In the genomic region with DNA sequence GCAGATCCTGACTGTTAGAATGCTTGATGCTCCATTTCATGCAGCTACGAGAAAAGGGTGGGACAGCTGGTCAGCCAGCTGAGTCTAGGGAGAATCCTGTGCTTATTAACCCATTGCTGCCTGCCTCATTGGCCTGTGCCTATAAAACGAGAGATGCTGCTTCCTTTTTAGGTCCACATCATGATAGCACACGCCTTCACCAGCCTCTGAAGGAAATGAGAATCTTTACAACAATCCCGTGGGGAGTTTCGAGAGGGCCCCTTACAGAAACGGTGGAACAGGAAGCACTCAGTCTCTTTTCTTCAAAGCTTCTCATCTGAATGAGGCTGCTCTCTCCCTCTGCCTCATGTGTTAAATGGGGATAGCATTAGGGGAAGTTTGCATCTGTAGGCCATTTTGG, we compare ENCODE assay signal across 17 cellular contexts.
DNase-seq lines count a peak whose midpoint lies in the region; ATAC-seq and TF ChIP-seq lines count a peak whose summit lies in the region.
"Had no signal": no experiment of that assay in that cellular context is flagged by ENCODE, and none has a peak within 500 bp of the region (broad histone marks: within the 10 kb centered on the region; RNA-seq: fewer than 3 reads in every experiment).

No MANE protein-coding gene starts in this region.

- no peaks in the 10 kb centered on the region for H3K27me3 ChIP-seq in aorta (ENCODE audit: control insufficient read depth in 1 of 2, insufficient read depth in 2 of 2, low read length in 1 of 2)
- H3K27me3 ChIP-seq: dorsolateral prefrontal cortex, testis had no signal

- WGBS in aorta, 2 donors = 74 to 77% methylated on average over 6 of the region's 6 CpGs

- H3K4me3 ChIP-seq in aorta (ENCODE audit: low read length in 2 of 2) = no peak overlapping the region
- H3K4me3 ChIP-seq: dorsolateral prefrontal cortex, testis had no signal

- H3K27me3 Mint-ChIP-seq in type B pancreatic cell = no peaks in the 10 kb centered on the region

- intact Hi-C loops in aorta (cut with DNase I) = no loop called here

- no peak overlapping the region for H3K27ac ChIP-seq in aorta (ENCODE audit: low read depth in 1 of 2, low read length in 2 of 2)
- H3K27ac ChIP-seq: dorsolateral prefrontal cortex, RWPE1, testis had no signal

- peaks cover 18% of the 10 kb centered on the region for H3K9me3 Mint-ChIP-seq in type B pancreatic cell

- H3K4me1 Mint-ChIP-seq in type B pancreatic cell (ENCODE audit: unreplicated experiment) = peaks cover 50% of the 10 kb centered on the region

- DNase-seq in NCI-H82 (lab: John Stamatoyannopoulos, UW) (peak; percentile 21), NCI-H82 treated with DMSO at 0.1 percent for 48 hours (lab: John Stamatoyannopoulos, UW; ENCODE audit: unreplicated experiment) (no peak), MV-4-11 (lab: John Stamatoyannopoulos, UW) (peak; percentile 67), type B pancreatic cell (ENCODE audit: extremely low spot score, unreplicated experiment) (no peak), aorta (no peak), SW 1271 (lab: John Stamatoyannopoulos, UW) (no peak)
- DNase-seq: activated T-cell treated with anti-CD3 and anti-CD28 coated beads for 4 hours, amniotic stem cell, dorsolateral prefrontal cortex, foreskin fibroblast, KG1, NCI-H446, right cardiac atrium, testis had no signal

- no peak for TF ChIP-seq CTCF in type B pancreatic cell (conservative IDR thresholded peaks at IDR 0.05)

- H3K36me3 ChIP-seq in aorta (ENCODE audit: control insufficient read depth in 1 of 2, insufficient read depth in 2 of 2, low read length in 1 of 2) = no peaks in the 10 kb centered on the region

- peaks cover 16% of the 10 kb centered on the region for H3K36me3 Mint-ChIP-seq in type B pancreatic cell

- peaks cover 3% of the 10 kb centered on the region for H3K9me3 ChIP-seq in aorta (ENCODE audit: control insufficient read depth, low read length)
- H3K9me3 ChIP-seq: testis had no signal

- ATAC-seq in HG02759 (IDR thresholded peaks at IDR 0.05; ENCODE audit: unreplicated experiment) (peak; percentile 64), HG03045 (IDR thresholded peaks at IDR 0.05; ENCODE audit: unreplicated experiment) (no peak), aorta (ENCODE audit: low FRiP score) (no peak)
- ATAC-seq: right cardiac atrium had no signal

- no peak overlapping the region for H3K4me3 Mint-ChIP-seq in type B pancreatic cell

- H3K4me1 ChIP-seq in aorta (ENCODE audit: control insufficient read depth in 1 of 2, insufficient read depth in 2 of 2, low read length in 2 of 2) = no peaks in the 10 kb centered on the region
- H3K4me1 ChIP-seq: testis had no signal

- H3K27ac Mint-ChIP-seq in type B pancreatic cell = peak overlapping the region; percentile 66

Comparison
In these comparisons a context has a peak if more than half of its experiments do, and no peak if none do; other contexts are left out.
1. DNase-seq: peak in NCI-H82 (single experiment) and MV-4-11 (single experiment); none in NCI-H82 treated with DMSO at 0.1 percent for 48 hours (single experiment), type B pancreatic cell (single experiment), aorta (0 of 2) and SW 1271 (0 of 2).